In genomic region chr10:47225186-47225927, GRCh38 we compare ENCODE assay signal across 19 cellular contexts.
"Had no signal": no experiment of that assay in that cellular context is flagged by ENCODE, and none has a peak within 500 bp of the region (broad histone marks: within the 10 kb centered on the region; RNA-seq: fewer than 3 reads in every experiment).

No MANE protein-coding gene starts in this region.

- H3K27ac ChIP-seq: foreskin keratinocyte, lower lobe of right lung, tibial nerve, uterus, WERI-Rb-1 had no signal

- H3K9me3 ChIP-seq: lower lobe of right lung, uterus had no signal

- H3K9me3 Mint-ChIP-seq: activated T-cell treated with anti-CD3 and anti-CD28 coated beads, Interleukin-2, amount 50 U/mL, for 24 hours had no signal

- H3K4me1 ChIP-seq: foreskin keratinocyte, uterus had no signal

- H3K36me3 ChIP-seq: lower lobe of right lung, tibial nerve, uterus, WERI-Rb-1 had no signal

- H3K4me3 Mint-ChIP-seq: activated naive CD8-positive, alpha-beta T cell; activated T-cell treated with anti-CD3 and anti-CD28 coated beads, Interleukin-2, amount 50 U/mL, for 24 hours; brain; immature natural killer cell; nephron; stimulated activated naive B cell treated with anti-CD40 and anti-IgM and Interleukin-4, amounts not matched to agents 10 μg/mL and 1 μg/mL and 100 μg/mL, for 72 hours; T-helper 17 cell had no signal

- H3K36me3 Mint-ChIP-seq: brain, immature natural killer cell had no signal

- ATAC-seq: foreskin keratinocyte; stimulated activated naive B cell treated with anti-CD40 and anti-IgM and Interleukin-4, amounts not matched to agents 10 μg/mL and 1 μg/mL and 100 μg/mL, for 72 hours; T-helper 17 cell had no signal

- DNase-seq: activated CD4-positive, alpha-beta T cell treated with anti-CD3 and anti-CD28 coated beads for 48 hours; activated T-cell treated with anti-CD3 and anti-CD28 coated beads, Interleukin-2, amount 50 U/mL, for 24 hours; cerebellar nuclear complex; effector CD8-positive, alpha-beta T cell; foreskin keratinocyte; immature natural killer cell; lower lobe of right lung; nucleus accumbens; retina; stimulated activated CD4-positive, alpha-beta T cell treated with anti-CD3 and anti-CD28 coated beads, Interleukin-2, amount 100 ng/mL, for 48 hours; stimulated activated naive B cell treated with anti-CD40 and anti-IgM and Interleukin-4, amounts not matched to agents 10 μg/mL and 1 μg/mL and 100 μg/mL, for 72 hours; substantia nigra; T-helper 17 cell; uterus; WERI-Rb-1 had no signal

- H3K27me3 Mint-ChIP-seq: activated naive CD8-positive, alpha-beta T cell; activated T-cell treated with anti-CD3 and anti-CD28 coated beads, Interleukin-2, amount 50 U/mL, for 24 hours had no signal

- H3K4me3 ChIP-seq: lower lobe of right lung, tibial nerve, uterus had no signal

- H3K27ac Mint-ChIP-seq: activated naive CD8-positive, alpha-beta T cell; activated T-cell treated with anti-CD3 and anti-CD28 coated beads, Interleukin-2, amount 50 U/mL, for 24 hours; brain; immature natural killer cell; nephron; stimulated activated naive B cell treated with anti-CD40 and anti-IgM and Interleukin-4, amounts not matched to agents 10 μg/mL and 1 μg/mL and 100 μg/mL, for 72 hours; T-helper 17 cell had no signal

- H3K27me3 ChIP-seq: tibial nerve, uterus had no signal

- H3K4me1 Mint-ChIP-seq: brain; immature natural killer cell; nephron; stimulated activated naive B cell treated with anti-CD40 and anti-IgM and Interleukin-4, amounts not matched to agents 10 μg/mL and 1 μg/mL and 100 μg/mL, for 72 hours had no signal
